Comparison of ENCODE assay signal across 7 cellular contexts in genomic region chrX:53080628-53081580, GRCh38. TPM values are rescaled to one million over a fixed set of nuclear protein-coding genes. Genes with fewer than 3 reads are reported as not detected.
DNase-seq lines count a peak whose midpoint lies in the region; ATAC-seq and TF ChIP-seq lines count a peak whose summit lies in the region.

No MANE protein-coding gene starts in this region.

- H3K4me3 ChIP-seq in fibroblast of the aortic adventitia (ENCODE audit: low read depth, low read length): peak overlapping the region; percentile 43
- H3K4me3 ChIP-seq in spleen: peak overlapping the region in 3 of 8 donors; percentile 51 to 86 (median 72)

- CTCF ChIA-PET in activated CD8-positive, alpha-beta T cell treated with anti-CD3 and anti-CD28 coated beads for 36 hours (lab: Charles Lee): no interaction called here

- H3K27ac ChIP-seq in spleen: peak overlapping the region; percentile 51 to 94 (median 92)

- H3K27me3 Mint-ChIP-seq in HFFc6 (ENCODE audit: insufficient read depth): peaks cover 4% of the 10 kb centered on the region
- H3K27me3 Mint-ChIP-seq in activated CD8-positive, alpha-beta T cell treated with anti-CD3 and anti-CD28 coated beads for 36 hours: no peaks in the 10 kb centered on the region

- no peaks in the 10 kb centered on the region for H3K27me3 ChIP-seq in spleen (replicated peaks in 1 of 7)

- TF ChIP-seq POLR2A in spleen (IDR thresholded peaks at IDR 0.05): no peak

- ATAC-seq in activated CD8-positive, alpha-beta T cell treated with anti-CD3 and anti-CD28 coated beads for 36 hours: no peak
- ATAC-seq in HG02588 (IDR thresholded peaks at IDR 0.05; ENCODE audit: unreplicated experiment): no peak

- no peaks in the 10 kb centered on the region for H3K9me3 Mint-ChIP-seq in HFFc6
- no peaks in the 10 kb centered on the region for H3K9me3 Mint-ChIP-seq in activated CD8-positive, alpha-beta T cell treated with anti-CD3 and anti-CD28 coated beads for 36 hours

- intact Hi-C loops in activated CD8-positive, alpha-beta T cell treated with anti-CD3 and anti-CD28 coated beads for 36 hours (cut with micrococcal nuclease): no loop called here
- intact Hi-C loops in spleen (cut with DNase I; ENCODE audit: low total_unique reads): no loop called here

- H3K27ac Mint-ChIP-seq in HFFc6: peak overlapping the region; percentile 96
- peak overlapping the region; percentile 93 for H3K27ac Mint-ChIP-seq in activated CD8-positive, alpha-beta T cell treated with anti-CD3 and anti-CD28 coated beads for 36 hours

- TF ChIP-seq CTCF in HFFc6 (IDR thresholded peaks at IDR 0.05) (no peak), fibroblast of the aortic adventitia (IDR thresholded peaks at IDR 0.05; ENCODE audit: insufficient read depth, low read length) (no peak), spleen (IDR thresholded peaks at IDR 0.05 in 8 of 11, conservative IDR thresholded peaks at IDR 0.05 in 3 of 11) (no peak), GM10266 (IDR thresholded peaks at IDR 0.05; ENCODE audit: control insufficient read depth, insufficient read depth, low read depth, missing control alignments) (no peak)
- no peak for TF ChIP-seq CTCF in activated CD8-positive, alpha-beta T cell treated with anti-CD3 and anti-CD28 coated beads for 36 hours (IDR thresholded peaks at IDR 0.05)

- 21 to 54% (median 40%) methylated on average over 7 to 17 of the region's 17 CpGs for WGBS in spleen, 5 donors

- no peak for DNase-seq in HFFc6
- peak; percentile 60 for DNase-seq in activated CD8-positive, alpha-beta T cell treated with anti-CD3 and anti-CD28 coated beads for 36 hours
- DNase-seq in fibroblast of the aortic adventitia (ENCODE audit: low read depth): peak; percentile 39
- DNase-seq in spleen: peak; percentile 67
- no peak for DNase-seq in NCI-H187 (lab: John Stamatoyannopoulos, UW)
- no peak for DNase-seq in GM10266 (ENCODE audit: extremely low spot score)

- peak overlapping the region; percentile 81 for H3K4me3 Mint-ChIP-seq in HFFc6
- H3K4me3 Mint-ChIP-seq in activated CD8-positive, alpha-beta T cell treated with anti-CD3 and anti-CD28 coated beads for 36 hours: peak overlapping the region; percentile 75

- peaks cover 32% of the 10 kb centered on the region for H3K4me1 Mint-ChIP-seq in HFFc6 (ENCODE audit: low read depth)
- peaks cover 31% of the 10 kb centered on the region for H3K4me1 Mint-ChIP-seq in activated CD8-positive, alpha-beta T cell treated with anti-CD3 and anti-CD28 coated beads for 36 hours (ENCODE audit: low read depth)

- H3K4me1 ChIP-seq in spleen: peaks cover 0 to 20% (median 10%) of the 10 kb centered on the region in 6 donors

- POLR2A ChIA-PET in activated CD8-positive, alpha-beta T cell treated with anti-CD3 and anti-CD28 coated beads for 36 hours (lab: Charles Lee): interaction anchor here (0.6 to 1.6 kb wide), 3 partner anchors 8 to 33 kb away, joined by 3 to 10 read pairs (median 7); no protein-coding TSS in a partner anchor

- H3K9me3 ChIP-seq in spleen: no peaks in the 10 kb centered on the region

- peaks cover 0 to 17% (median 3%) of the 10 kb centered on the region in 6 donors for H3K36me3 ChIP-seq in spleen

- H3K36me3 Mint-ChIP-seq in HFFc6 (ENCODE audit: low read depth): peaks cover 12% of the 10 kb centered on the region
- H3K36me3 Mint-ChIP-seq in activated CD8-positive, alpha-beta T cell treated with anti-CD3 and anti-CD28 coated beads for 36 hours (ENCODE audit: low read depth): peaks cover 33% of the 10 kb centered on the region

RNA-seq across cellular contexts. Expression of gene TSPYL2, which starts 1.3 kb away (rescaled TPM):
- 10 to 100 TPM; 20.9 to 26.7 (median 22.3) TPM for total RNA-seq in HFFc6 (2021; fragmentation: NEBNext Ultra II Directional; extraction: Animal tissue kit (Norgen Biotek cat#: 25700))
- total RNA-seq in activated CD8-positive, alpha-beta T cell treated with anti-CD3 and anti-CD28 coated beads for 36 hours: 10 to 100 TPM; 56.8 to 61.0 TPM
- total RNA-seq in fibroblast of the aortic adventitia (ENCODE audit: low replicate concordance) (15.2 and 17.5 TPM in 2 replicates), spleen (10 to 100 TPM; 28.6 to 60.0 (median 51.7) TPM)
- 10 to 100 TPM; 35.6 to 65.8 (median 58.6) TPM for polyA plus RNA-seq in spleen

RNA-seq across cellular contexts. Expression of gene KANTR, which starts 13.0 kb away (rescaled TPM):
- 1 to 10 TPM; 2.6 to 4.8 (median 3.2) TPM for total RNA-seq in HFFc6 (2021; fragmentation: NEBNext Ultra II Directional; extraction: Animal tissue kit (Norgen Biotek cat#: 25700))
- total RNA-seq in activated CD8-positive, alpha-beta T cell treated with anti-CD3 and anti-CD28 coated beads for 36 hours: 10 to 100 TPM; 11.1 to 11.7 TPM
- total RNA-seq in fibroblast of the aortic adventitia (ENCODE audit: low replicate concordance) (4.4 and 7.2 TPM in 2 replicates), spleen (10 to 100 TPM; 14.0 to 34.5 (median 19.3) TPM)
- 1 to 10 TPM; 4.4 to 8.4 (median 6.1) TPM for polyA plus RNA-seq in spleen

RNA-seq across cellular contexts. Expression of gene GPR173, which starts 32.3 kb away (rescaled TPM):
- total RNA-seq in HFFc6 (2021; fragmentation: NEBNext Ultra II Directional; extraction: Animal tissue kit (Norgen Biotek cat#: 25700)): 1 to 10 TPM; 2.1 to 3.1 (median 2.8) TPM
- total RNA-seq in activated CD8-positive, alpha-beta T cell treated with anti-CD3 and anti-CD28 coated beads for 36 hours: under 1 TPM; 0.36 to 0.70 TPM
- total RNA-seq in fibroblast of the aortic adventitia (ENCODE audit: low replicate concordance) (1.1 and 2.5 TPM in 2 replicates), spleen (1 to 10 TPM; 1.8 to 4.4 (median 2.8) TPM)
- 1 to 10 TPM in 1 of 3 donors, under 1 TPM in 2; 0.44 to 1.1 (median 0.83) TPM for polyA plus RNA-seq in spleen

Comparison
In these comparisons a context has a peak if more than half of its experiments do, and no peak if none do; other contexts are left out.
1. DNase-seq: peak in activated CD8-positive, alpha-beta T cell treated with anti-CD3 and anti-CD28 coated beads for 36 hours (single experiment), fibroblast of the aortic adventitia (single experiment) and spleen (single experiment); none in HFFc6 (single experiment), NCI-H187 (0 of 2) and GM10266 (single experiment).